Comparison of ENCODE assay signal across 8 cellular contexts in genomic region chr13:46211521-46212351, GRCh38. TPM values are rescaled to one million over a fixed set of nuclear protein-coding genes. Genes with fewer than 3 reads are reported as not detected.
DNase-seq lines count a peak whose midpoint lies in the region; ATAC-seq and TF ChIP-seq lines count a peak whose summit lies in the region.

A gene with protein sequence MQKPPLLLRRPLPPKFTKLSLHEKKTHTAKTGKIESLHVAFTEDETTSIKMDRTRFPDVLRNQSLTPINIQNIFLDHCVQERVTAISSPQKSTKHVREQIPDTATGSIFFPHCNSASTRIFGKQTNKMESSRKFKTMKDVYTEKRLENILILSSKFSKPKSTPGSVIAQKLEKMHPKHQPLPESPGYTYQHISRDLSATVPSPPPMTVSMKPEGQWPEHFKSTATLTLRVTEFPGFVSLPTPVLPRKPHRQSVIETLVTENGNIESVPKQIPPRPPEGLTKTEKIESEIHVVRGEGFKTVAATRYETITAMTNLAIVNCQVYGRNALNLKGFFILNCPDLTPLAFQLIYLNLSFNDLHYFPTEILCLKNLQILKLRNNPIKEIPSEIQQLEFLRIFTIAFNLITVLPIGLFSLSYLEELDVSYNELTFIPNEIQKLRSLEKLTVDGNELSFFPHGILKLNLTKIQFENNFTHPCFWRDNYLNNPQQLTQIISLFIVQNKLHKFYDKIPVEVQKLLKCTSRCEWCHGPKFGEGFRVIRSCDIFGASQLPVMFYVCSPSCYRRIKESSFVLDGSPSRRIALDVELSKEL (plus strand): TSS chr13:46211928. CDS start chr13:46213035, 1,107 bp downstream.

- peak; percentile 96 for ATAC-seq in GM21423 (IDR thresholded peaks at IDR 0.05; ENCODE audit: unreplicated experiment)

- no peaks in the 10 kb centered on the region for H4K20me1 ChIP-seq in SK-N-SH (ENCODE audit: insufficient read depth)

- WGBS in SK-N-SH (ENCODE audit: low lambda C conversion rate), result 5% methylated on average over 14 of the region's 53 CpGs
- 0 to 3% methylated on average over 6 to 52 of the region's 53 CpGs for WGBS in transverse colon (ENCODE audit: low coverage in 1 of 2), 2 donors

- TF ChIP-seq EP300 in SK-N-SH (IDR thresholded peaks at IDR 0.05; ENCODE audit: borderline replicate concordance in 1 of 2, low read depth in 1 of 2, low read length in 1 of 2) (no peak), transverse colon (IDR thresholded peaks at IDR 0.05; ENCODE audit: low read depth) (no peak)

- H3F3A ChIP-seq in SK-N-SH (replicated peaks; ENCODE audit: insufficient read depth), result no peaks in the 10 kb centered on the region

- peak within 1 kb of the TSS; percentile 96 for H2AFZ ChIP-seq in SK-N-SH (ENCODE audit: low read depth)
- H2AFZ ChIP-seq in parathyroid adenoma, result peak within 1 kb of the TSS; percentile 58

- peaks cover 20% of the 10 kb centered on the region for H3K4me1 Mint-ChIP-seq in activated naive CD4-positive, alpha-beta T cell treated with anti-CD3 and anti-CD28 coated beads, Interleukin-2, amount 50 U/mL, for 24 hours

- in situ Hi-C loops in transverse colon (cut with MboI; ENCODE audit: low pct_ligation_motif_present in 1 of 4, low pct_unique_long_range_greater_than_20kb in 1 of 4, low sequenced_read_pairs in 3 of 4), result no loop called here

- POLR2A ChIA-PET in SK-N-SH (lab: Yijun Ruan, JAX), result no interaction called here

- H3K27ac ChIP-seq in HUES6 (ENCODE audit: low read depth, low read length), result no peak within 1 kb of the TSS
- peak within 1 kb of the TSS in 1 of 2 experiments; percentile 43; a peak in 1 of 4 replicates for H3K27ac ChIP-seq in SK-N-SH (ENCODE audit: low read depth in 2 of 2, low read length in 1 of 2)
- no peak within 1 kb of the TSS for H3K27ac ChIP-seq in cardiac muscle cell
- peak within 1 kb of the TSS; percentile 57 for H3K27ac ChIP-seq in parathyroid adenoma
- peak within 1 kb of the TSS; percentile 32 to 53 (median 38) for H3K27ac ChIP-seq in transverse colon

- H3K4me3 ChIP-seq in HUES6 (ENCODE audit: low read depth, low read length) (peak within 1 kb of the TSS; percentile 66), SK-N-SH (ENCODE audit: low read depth in 2 of 2, low read length in 1 of 2) (peak within 1 kb of the TSS; percentile 50 to 86), cardiac muscle cell (peak within 1 kb of the TSS; percentile 53), parathyroid adenoma (ENCODE audit: low read depth, low read length) (peak within 1 kb of the TSS; percentile 66), transverse colon (peak within 1 kb of the TSS; percentile 35 to 50 (median 38))

- TF ChIP-seq POLR2A in transverse colon (IDR thresholded peaks at IDR 0.05), result no peak

- H3K27me3 ChIP-seq in HUES6 (ENCODE audit: control insufficient read depth, insufficient read depth, low read length), result peaks cover 18% of the 10 kb centered on the region
- no peaks in the 10 kb centered on the region for H3K27me3 ChIP-seq in SK-N-SH (ENCODE audit: insufficient read depth)
- H3K27me3 ChIP-seq in cardiac muscle cell, result no peaks in the 10 kb centered on the region
- no peaks in the 10 kb centered on the region for H3K27me3 ChIP-seq in parathyroid adenoma (ENCODE audit: control insufficient read depth, insufficient read depth, low read length)
- peaks cover 31% of the 10 kb centered on the region for H3K27me3 ChIP-seq in transverse colon

- H3K27me3 Mint-ChIP-seq in activated naive CD4-positive, alpha-beta T cell treated with anti-CD3 and anti-CD28 coated beads, Interleukin-2, amount 50 U/mL, for 24 hours, result no peaks in the 10 kb centered on the region

- H3K4me2 ChIP-seq in SK-N-SH (peak within 1 kb of the TSS; percentile 77), parathyroid adenoma (ENCODE audit: low read length) (peak within 1 kb of the TSS; percentile 85)

- no peaks in the 10 kb centered on the region for H3K9me3 Mint-ChIP-seq in activated naive CD4-positive, alpha-beta T cell treated with anti-CD3 and anti-CD28 coated beads, Interleukin-2, amount 50 U/mL, for 24 hours

- H3K4me1 ChIP-seq in HUES6 (ENCODE audit: control insufficient read depth, insufficient read depth, low read length) (peaks cover 6% of the 10 kb centered on the region; the same call in 1 of the 2 replicates), SK-N-SH (ENCODE audit: control insufficient read depth in 1 of 2, insufficient read depth in 2 of 2, low read depth in 1 of 2, low read length in 1 of 2) (peaks cover 0 to 10% of the 10 kb centered on the region in 2 experiments; a peak in 2 of 4 replicates), cardiac muscle cell (ENCODE audit: low read depth) (peaks cover 19% of the 10 kb centered on the region), parathyroid adenoma (peaks cover 2% of the 10 kb centered on the region), transverse colon (peaks cover 0 to 14% (median 9%) of the 10 kb centered on the region in 4 donors)

- H3K36me3 ChIP-seq in HUES6 (ENCODE audit: control insufficient read depth, insufficient read depth, low read length) (no peaks in the 10 kb centered on the region), SK-N-SH (replicated peaks in 1 of 2; ENCODE audit: control insufficient read depth in 1 of 2, insufficient read depth in 2 of 2, low read length in 1 of 2) (no peaks in the 10 kb centered on the region), cardiac muscle cell (no peaks in the 10 kb centered on the region), parathyroid adenoma (ENCODE audit: control insufficient read depth, insufficient read depth, low read length) (no peaks in the 10 kb centered on the region), transverse colon (no peaks in the 10 kb centered on the region)

- no peaks in the 10 kb centered on the region for H3K9me2 ChIP-seq in SK-N-SH

- CTCF ChIA-PET in SK-N-SH (lab: Yijun Ruan, JAX), result interaction anchor here (0.9 to 1.1 kb wide), 2 partner anchors 78 to 85 kb away, joined by 3 read pairs; no protein-coding TSS in a partner anchor

- no peak for TF ChIP-seq RAD21 in SK-N-SH (IDR thresholded peaks at IDR 0.05; ENCODE audit: low read length)

- H3K4me3 Mint-ChIP-seq in activated naive CD4-positive, alpha-beta T cell treated with anti-CD3 and anti-CD28 coated beads, Interleukin-2, amount 50 U/mL, for 24 hours, result peak within 1 kb of the TSS; percentile 88

- H3K27ac Mint-ChIP-seq in activated naive CD4-positive, alpha-beta T cell treated with anti-CD3 and anti-CD28 coated beads, Interleukin-2, amount 50 U/mL, for 24 hours, result peak within 1 kb of the TSS; percentile 91

- H3K9me3 ChIP-seq in HUES6 (ENCODE audit: control insufficient read depth, insufficient read depth, low read depth, low read length), result no peaks in the 10 kb centered on the region
- no peaks in the 10 kb centered on the region for H3K9me3 ChIP-seq in SK-N-SH
- H3K9me3 ChIP-seq in cardiac muscle cell (ENCODE audit: low read depth), result no peaks in the 10 kb centered on the region
- H3K9me3 ChIP-seq in parathyroid adenoma (ENCODE audit: control insufficient read depth, low read length), result no peaks in the 10 kb centered on the region
- H3K9me3 ChIP-seq in transverse colon, result no peaks in the 10 kb centered on the region

- no peaks in the 10 kb centered on the region for H3K79me2 ChIP-seq in SK-N-SH (ENCODE audit: insufficient read depth)
- no peaks in the 10 kb centered on the region for H3K79me2 ChIP-seq in parathyroid adenoma

- TF ChIP-seq CTCF in SK-N-SH (IDR thresholded peaks at IDR 0.05) (no peak), cardiac muscle cell (IDR thresholded peaks at IDR 0.05; ENCODE audit: low read depth, low read length) (no peak), parathyroid adenoma (IDR thresholded peaks at IDR 0.05) (no peak), transverse colon (IDR thresholded peaks at IDR 0.05) (no peak)

- DNase-seq in DMS153 treated with DMSO at 0.1 percent for 48 hours (lab: John Stamatoyannopoulos, UW; ENCODE audit: unreplicated experiment), result peak; percentile 79
- peak; percentile 91 for DNase-seq in SK-N-SH
- peak; percentile 70 to 87 for DNase-seq in cardiac muscle cell (ENCODE audit: low read depth in 1 of 2, low spot score in 1 of 2)
- peak; percentile 87 for DNase-seq in transverse colon

- H3K9ac ChIP-seq in HUES6 (ENCODE audit: low read length) (peak within 1 kb of the TSS; percentile 33), SK-N-SH (peak within 1 kb of the TSS; percentile 39; the same call in 1 of the 2 replicates), parathyroid adenoma (no peak within 1 kb of the TSS)

- H3K36me3 Mint-ChIP-seq in activated naive CD4-positive, alpha-beta T cell treated with anti-CD3 and anti-CD28 coated beads, Interleukin-2, amount 50 U/mL, for 24 hours, result no peaks in the 10 kb centered on the region

- intact Hi-C loops in transverse colon (cut with DNase I; ENCODE audit: low total_unique reads), result no loop called here

TF ChIP-seq in SK-N-SH, 30 proteins besides CTCF, POLR2A, EP300 and RAD21 (continues in another document):
- TF ChIP-seq MXI1 (IDR thresholded peaks at IDR 0.05; ENCODE audit: low read depth, low read length), result no peak; the same call in 1 of the 2 replicates
- no peak for TF ChIP-seq GATA2 (CRISPR knock-in tag; IDR thresholded peaks at IDR 0.05)
- TF ChIP-seq CHD2 (IDR thresholded peaks at IDR 0.05; ENCODE audit: low read length, partially characterized antibody), result no peak
- no peak for TF ChIP-seq JUND (IDR thresholded peaks at IDR 0.05)
- no peak for TF ChIP-seq EZH2phosphoT487 (IDR thresholded peaks at IDR 0.05; ENCODE audit: borderline replicate concordance, low read depth)
- peak; percentile 75 for TF ChIP-seq NRF1 (IDR thresholded peaks at IDR 0.05; ENCODE audit: low read depth, low read length)
- TF ChIP-seq RXRA (IDR thresholded peaks at IDR 0.05; ENCODE audit: borderline replicate concordance, low read depth), result no peak
- no peak for TF ChIP-seq IRF3 (IDR thresholded peaks at IDR 0.05; ENCODE audit: low read depth, low read length)
- TF ChIP-seq MAX (IDR thresholded peaks at IDR 0.05; ENCODE audit: low read depth), result peak; percentile 62
- TF ChIP-seq POLR2AphosphoS5 (IDR thresholded peaks at IDR 0.05; ENCODE audit: low read depth, low read length), result no peak

RNA-seq across cellular contexts. Expression of the gene that starts here (rescaled TPM):
- 0.03 and 0.13 TPM in 2 replicates for polyA plus RNA-seq in SK-N-SH (2012; rRNA removed)
- 0.05 and 0.08 TPM in 2 replicates for polyA plus RNA-seq in SK-N-SH (2012; cell fraction: cytosol; rRNA removed)
- 0.18 and 0.20 TPM in 2 replicates for polyA plus RNA-seq in SK-N-SH (2012; cell fraction: nucleus; rRNA removed)
- total RNA-seq in cardiac muscle cell, result 0.81 and 2.1 TPM in 2 replicates
- polyA plus RNA-seq in cardiac muscle cell, result 2.0 and 2.5 TPM in 2 replicates
- under 1 TPM in 1 of 4 donors, not detected in 3; 0.32 TPM for total RNA-seq in transverse colon

Comparison
In these comparisons a context has a peak if more than half of its experiments do, and no peak if none do; other contexts are left out.
1. Peak in DNase-seq, H3K4me3 ChIP-seq, H3K9ac ChIP-seq and H3K4me2 ChIP-seq in SK-N-SH; RNA of the gene not detected or under 1 TPM.
2. Peak in DNase-seq, H3K4me3 ChIP-seq and H3K27ac ChIP-seq in transverse colon; RNA of the gene not detected or under 1 TPM.